1 cellular context compared by ENCODE assay signal in the genomic region with DNA sequence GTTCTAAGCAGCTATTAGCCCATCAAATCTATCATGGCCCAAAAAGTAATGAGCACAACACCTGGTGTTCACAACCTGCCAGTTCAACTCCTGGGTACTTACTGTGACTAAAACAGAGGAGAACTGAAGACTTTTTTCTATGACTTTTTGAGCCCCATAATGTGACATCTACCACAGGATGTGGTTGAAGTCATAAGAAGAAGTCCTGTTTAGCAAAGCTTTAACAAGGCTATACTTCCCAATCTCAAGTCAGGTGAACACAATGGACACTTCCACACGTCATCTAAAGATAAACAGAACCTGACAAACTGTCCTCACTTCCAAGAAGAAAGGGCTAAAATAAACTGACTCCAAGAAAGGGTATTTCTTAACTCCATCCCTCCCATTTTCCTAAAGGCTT.
TF ChIP-seq lines count a peak whose summit lies in the region.

No MANE protein-coding gene starts in this region.

TF ChIP-seq in IMR-90, 13 proteins besides CTCF, POLR2A, EP300 and RAD21 (continued from another document):
- TF ChIP-seq, protein P1, sequence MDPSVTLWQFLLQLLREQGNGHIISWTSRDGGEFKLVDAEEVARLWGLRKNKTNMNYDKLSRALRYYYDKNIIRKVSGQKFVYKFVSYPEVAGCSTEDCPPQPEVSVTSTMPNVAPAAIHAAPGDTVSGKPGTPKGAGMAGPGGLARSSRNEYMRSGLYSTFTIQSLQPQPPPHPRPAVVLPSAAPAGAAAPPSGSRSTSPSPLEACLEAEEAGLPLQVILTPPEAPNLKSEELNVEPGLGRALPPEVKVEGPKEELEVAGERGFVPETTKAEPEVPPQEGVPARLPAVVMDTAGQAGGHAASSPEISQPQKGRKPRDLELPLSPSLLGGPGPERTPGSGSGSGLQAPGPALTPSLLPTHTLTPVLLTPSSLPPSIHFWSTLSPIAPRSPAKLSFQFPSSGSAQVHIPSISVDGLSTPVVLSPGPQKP (IDR thresholded peaks at IDR 0.05; ENCODE audit: borderline replicate concordance, low read depth, low read length): no peak
- TF ChIP-seq RFX5 (IDR thresholded peaks at IDR 0.05; ENCODE audit: low read depth, low read length): no peak
TF ChIP-seq in IMR-90: peak in this region for 0.
